13 cellular contexts compared by ENCODE assay signal in genomic region chr13:107458269-107458668, GRCh38.
DNase-seq lines count a peak whose midpoint lies in the region; ATAC-seq and TF ChIP-seq lines count a peak whose summit lies in the region.
"Had no signal": no experiment of that assay in that cellular context is flagged by ENCODE, and none has a peak within 500 bp of the region (broad histone marks: within the 10 kb centered on the region; RNA-seq: fewer than 3 reads in every experiment).

No MANE protein-coding gene starts in this region.

- H3K4me3 Mint-ChIP-seq in mesothelial cell of epicardium = no peak overlapping the region

- no peak for TF ChIP-seq CTCF in mesothelial cell of epicardium (IDR thresholded peaks at IDR 0.05; ENCODE audit: unreplicated experiment)

- peak; percentile 77 for DNase-seq in DMS153 (lab: John Stamatoyannopoulos, UW)
- peak; percentile 56 for DNase-seq in DMS79 (lab: John Stamatoyannopoulos, UW)
- peak; percentile 89 for DNase-seq in NCI-H748 (lab: John Stamatoyannopoulos, UW; ENCODE audit: unreplicated experiment)
- no peak for DNase-seq in mesothelial cell of epicardium (ENCODE audit: low spot score in 2 of 2, unreplicated experiment in 2 of 2)
- DNase-seq: Caco-2, GDM1, NCI-H226, T-helper 9 cell had no signal

- peaks cover 43% of the 10 kb centered on the region for H3K4me1 Mint-ChIP-seq in mesothelial cell of epicardium

- ATAC-seq in GM18519 (IDR thresholded peaks at IDR 0.05; ENCODE audit: low FRiP score, unreplicated experiment) = no peak
- ATAC-seq in HG02981 (IDR thresholded peaks at IDR 0.05; ENCODE audit: unreplicated experiment) = no peak
- no peak for ATAC-seq in GM21515 (IDR thresholded peaks at IDR 0.05; ENCODE audit: unreplicated experiment)
- ATAC-seq: GM12878, HepG2 had no signal

- no peaks in the 10 kb centered on the region for H3K27me3 Mint-ChIP-seq in mesothelial cell of epicardium (ENCODE audit: low read depth)

- H3K27ac Mint-ChIP-seq in mesothelial cell of epicardium = peak overlapping the region; percentile 14

- H3K9me3 Mint-ChIP-seq in mesothelial cell of epicardium = peaks cover 13% of the 10 kb centered on the region

- H3K36me3 Mint-ChIP-seq in mesothelial cell of epicardium = no peaks in the 10 kb centered on the region

Comparison
In these comparisons a context has a peak if more than half of its experiments do, and no peak if none do; other contexts are left out.
1. DNase-seq: peak in DMS153 (single experiment), DMS79 (single experiment) and NCI-H748 (single experiment); none in mesothelial cell of epicardium (0 of 2).